ENCODE assay signal across 9 cellular contexts in genomic region chr6:28586273-28586672, GRCh38.
DNase-seq lines count a peak whose midpoint lies in the region; ATAC-seq and TF ChIP-seq lines count a peak whose summit lies in the region.
"Had no signal": no experiment of that assay in that cellular context is flagged by ENCODE, and none has a peak within 500 bp of the region (broad histone marks: within the 10 kb centered on the region; RNA-seq: fewer than 3 reads in every experiment).

No MANE protein-coding gene starts in this region.

- peak overlapping the region; percentile 79 to 94 (median 86) for H3K4me3 Mint-ChIP-seq in IgD-negative memory B cell
- H3K4me3 Mint-ChIP-seq in naive thymus-derived CD8-positive, alpha-beta T cell = peak overlapping the region; percentile 81 to 92 (median 86)

- peaks cover 49% of the 10 kb centered on the region for H3K27me3 Mint-ChIP-seq in IgD-negative memory B cell
- peaks cover 38 to 78% (median 69%) of the 10 kb centered on the region in 5 donors for H3K27me3 Mint-ChIP-seq in naive thymus-derived CD8-positive, alpha-beta T cell

- peaks cover 3% of the 10 kb centered on the region; the same call in 1 of the 2 replicates for H3K4me1 ChIP-seq in BE2C
- H3K4me1 ChIP-seq in duodenal mucosa (ENCODE audit: control insufficient read depth in 1 of 2, insufficient read depth in 2 of 2, low read length in 2 of 2) = peaks cover 0 to 6% of the 10 kb centered on the region in 2 donors

- no peaks in the 10 kb centered on the region for H3K27me3 ChIP-seq in BE2C
- peaks cover 31 to 39% of the 10 kb centered on the region in 2 donors for H3K27me3 ChIP-seq in duodenal mucosa (ENCODE audit: control insufficient read depth in 1 of 2, insufficient read depth in 2 of 2, low read length in 2 of 2)

- peaks cover 0 to 11% (median 8%) of the 10 kb centered on the region in 3 donors for H3K9me3 Mint-ChIP-seq in IgD-negative memory B cell
- peaks cover 0 to 36% (median 14%) of the 10 kb centered on the region in 9 donors for H3K9me3 Mint-ChIP-seq in naive thymus-derived CD8-positive, alpha-beta T cell

- H3K9me3 ChIP-seq in BE2C (no peaks in the 10 kb centered on the region), duodenal mucosa (ENCODE audit: control insufficient read depth in 1 of 2, low read length in 2 of 2) (no peaks in the 10 kb centered on the region)

- no peak for ATAC-seq in naive thymus-derived CD8-positive, alpha-beta T cell
- no peak for ATAC-seq in GM19023 (IDR thresholded peaks at IDR 0.05; ENCODE audit: unreplicated experiment)
- no peak for ATAC-seq in HG02642 (IDR thresholded peaks at IDR 0.05; ENCODE audit: poor library complexity, unreplicated experiment)

- TF ChIP-seq CTCF in BE2C (IDR thresholded peaks at IDR 0.05; ENCODE audit: low read depth, low read length) = no peak

- peak overlapping the region in 2 of 3 donors; percentile 44 to 69 for H3K27ac Mint-ChIP-seq in IgD-negative memory B cell
- H3K27ac Mint-ChIP-seq in naive thymus-derived CD8-positive, alpha-beta T cell = no peak overlapping the region

- no peak overlapping the region for H3K27ac ChIP-seq in duodenal mucosa (ENCODE audit: low read depth, low read length)

- no peaks in the 10 kb centered on the region for H3K36me3 Mint-ChIP-seq in IgD-negative memory B cell
- H3K36me3 Mint-ChIP-seq in naive thymus-derived CD8-positive, alpha-beta T cell = peaks cover 2 to 36% (median 4%) of the 10 kb centered on the region in 3 donors

- H3K36me3 ChIP-seq in BE2C = no peaks in the 10 kb centered on the region
- H3K36me3 ChIP-seq in duodenal mucosa (ENCODE audit: control insufficient read depth in 1 of 2, insufficient read depth in 2 of 2, low read length in 2 of 2) = no peaks in the 10 kb centered on the region

- H3K9ac ChIP-seq in duodenal mucosa (ENCODE audit: low read depth in 1 of 2, low read length in 2 of 2) = no peak overlapping the region

- H3K4me1 Mint-ChIP-seq in IgD-negative memory B cell = peaks cover 9 to 21% (median 14%) of the 10 kb centered on the region in 3 donors
- H3K4me1 Mint-ChIP-seq in naive thymus-derived CD8-positive, alpha-beta T cell = peaks cover 16 to 31% (median 19%) of the 10 kb centered on the region in 4 donors

- H3K4me3 ChIP-seq in BE2C (ENCODE audit: low read depth, low read length) = peak overlapping the region; percentile 84
- peak overlapping the region; percentile 65 to 89 for H3K4me3 ChIP-seq in duodenal mucosa (ENCODE audit: low read depth in 1 of 2, low read length in 2 of 2)

- DNase-seq in BE2C = no peak
- DNase-seq in naive thymus-derived CD8-positive, alpha-beta T cell = no peak
- no peak for DNase-seq in stimulated activated CD4-positive, alpha-beta T cell treated with anti-CD3 and anti-CD28 coated beads, Interleukin-2, amount 100 ng/mL, for 24 hours
- DNase-seq in stimulated activated CD4-positive, alpha-beta T cell treated with anti-CD3 and anti-CD28 coated beads, Interleukin-12 subunit alpha, Interleukin-12 subunit beta, amount 100 ng/mL, for 4 hours = no peak
- DNase-seq: NCI-H1930 had no signal

- POLR2A ChIA-PET in naive thymus-derived CD8-positive, alpha-beta T cell (lab: Charles Lee) = interaction anchor here (0.8 to 1.2 kb wide), 2 partner anchors 43 to 1480 kb away, joined by 3 to 4 read pairs; no protein-coding TSS in a partner anchor

Comparison
In these comparisons a context has a peak if more than half of its experiments do, and no peak if none do; other contexts are left out.
1. H3K27ac Mint-ChIP-seq: peak in IgD-negative memory B cell (2 of 3); none in naive thymus-derived CD8-positive, alpha-beta T cell (0 of 10).